15 cellular contexts compared by ENCODE assay signal in genomic region chr10:103547391-103547946, GRCh38. TPM values are rescaled to one million over a fixed set of nuclear protein-coding genes. Genes with fewer than 3 reads are reported as not detected.
DNase-seq lines count a peak whose midpoint lies in the region; ATAC-seq and TF ChIP-seq lines count a peak whose summit lies in the region.
"Had no signal": no experiment of that assay in that cellular context is flagged by ENCODE, and none has a peak within 500 bp of the region (broad histone marks: within the 10 kb centered on the region; RNA-seq: fewer than 3 reads in every experiment).

No MANE protein-coding gene starts in this region.

- intact Hi-C loops in cardiac septum (cut with DNase I) (no loop called here), Right ventricle myocardium inferior (cut with DNase I) (no loop called here), uterus (cut with DNase I; ENCODE audit: low total_unique reads) (no loop called here)

- no peak for TF ChIP-seq CTCF in uterus (IDR thresholded peaks at IDR 0.05)

- H3K9ac ChIP-seq in mucosa of rectum (ENCODE audit: low read depth in 1 of 2, low read length in 2 of 2): no peak overlapping the region

- H3K9me3 ChIP-seq in mucosa of rectum (ENCODE audit: control insufficient read depth in 2 of 2, low read length in 2 of 2): no peaks in the 10 kb centered on the region
- no peaks in the 10 kb centered on the region for H3K9me3 ChIP-seq in uterus

- peak overlapping the region; percentile 3 to 77 for H3K27ac ChIP-seq in mucosa of rectum (ENCODE audit: low read depth in 2 of 2, low read length in 2 of 2)
- H3K27ac ChIP-seq in uterus: peak overlapping the region; percentile 73 to 84

- H3K36me3 ChIP-seq in mucosa of rectum (ENCODE audit: control insufficient read depth in 2 of 2, insufficient read depth in 2 of 2, low read length in 2 of 2) (no peaks in the 10 kb centered on the region), uterus (no peaks in the 10 kb centered on the region)

- DNase-seq in cardiac septum (ENCODE audit: low spot score) (peak; percentile 73), Right ventricle myocardium inferior (ENCODE audit: missing footprints) (no peak), amniotic epithelial cell (ENCODE audit: low read depth) (peak; percentile 61), uterus (peak; percentile 52 to 64), NCI-H1048 (lab: John Stamatoyannopoulos, UW) (no peak), SIG-M5 treated with dmso at 0.1 percent for 504 hours (lab: John Stamatoyannopoulos, UW; ENCODE audit: unreplicated experiment) (no peak)
- DNase-seq: activated CD4-positive, alpha-beta T cell treated with anti-CD3 and anti-CD28 coated beads for 1 hour; effector memory CD8-positive, alpha-beta T cell; left colon; NCI-H1694 treated with DMSO at 0.1 percent for 48 hours; NCI-H69; stimulated activated naive CD8-positive, alpha-beta T cell treated with anti-CD3 and anti-CD28 coated beads, Interleukin-15, Interleukin-2, amounts not matched to agents 100 U/mL and 50 U/mL, for 24 hours; T-helper 2 cell had no signal

- no peak for ATAC-seq in Right ventricle myocardium inferior
- no peak for ATAC-seq in HG03354 (IDR thresholded peaks at IDR 0.05; ENCODE audit: poor library complexity, severe bottlenecking, unreplicated experiment)
- ATAC-seq: effector memory CD8-positive, alpha-beta T cell; left colon; stimulated activated naive CD8-positive, alpha-beta T cell treated with anti-CD3 and anti-CD28 coated beads, Interleukin-15, Interleukin-2, amounts not matched to agents 100 U/mL and 50 U/mL, for 24 hours had no signal

- no peak overlapping the region for H3K4me3 ChIP-seq in mucosa of rectum (ENCODE audit: low read length in 2 of 2)
- no peak overlapping the region for H3K4me3 ChIP-seq in uterus

- no peaks in the 10 kb centered on the region for H3K27me3 ChIP-seq in mucosa of rectum (ENCODE audit: control insufficient read depth in 2 of 2, insufficient read depth in 2 of 2, low read length in 2 of 2)
- no peaks in the 10 kb centered on the region for H3K27me3 ChIP-seq in uterus

- TF ChIP-seq POLR2A in uterus (IDR thresholded peaks at IDR 0.05): no peak

- H3K4me1 ChIP-seq in mucosa of rectum (ENCODE audit: control insufficient read depth in 2 of 2, insufficient read depth in 2 of 2, low read length in 2 of 2): peaks cover 39 to 48% of the 10 kb centered on the region in 2 donors
- H3K4me1 ChIP-seq in uterus: peaks cover 6 to 15% of the 10 kb centered on the region in 2 donors

RNA-seq across cellular contexts. Expression of gene NEURL1, which starts 54.0 kb away (rescaled TPM):
- total RNA-seq in cardiac septum (0.54 TPM), Right ventricle myocardium inferior (0.05 TPM), uterus (10 to 100 TPM in 2 of 4 donors, 1 to 10 TPM in 2; 3.8 to 46.1 (median 14.1) TPM)

Comparison
In these comparisons a context has a peak if more than half of its experiments do, and no peak if none do; other contexts are left out.
1. DNase-seq: peak in cardiac septum (single experiment), amniotic epithelial cell (single experiment) and uterus (2 of 2); none in Right ventricle myocardium inferior (single experiment), NCI-H1048 (single experiment) and SIG-M5 treated with dmso at 0.1 percent for 504 hours (single experiment).